ENCODE assay signal across 31 cellular contexts in the genomic region with DNA sequence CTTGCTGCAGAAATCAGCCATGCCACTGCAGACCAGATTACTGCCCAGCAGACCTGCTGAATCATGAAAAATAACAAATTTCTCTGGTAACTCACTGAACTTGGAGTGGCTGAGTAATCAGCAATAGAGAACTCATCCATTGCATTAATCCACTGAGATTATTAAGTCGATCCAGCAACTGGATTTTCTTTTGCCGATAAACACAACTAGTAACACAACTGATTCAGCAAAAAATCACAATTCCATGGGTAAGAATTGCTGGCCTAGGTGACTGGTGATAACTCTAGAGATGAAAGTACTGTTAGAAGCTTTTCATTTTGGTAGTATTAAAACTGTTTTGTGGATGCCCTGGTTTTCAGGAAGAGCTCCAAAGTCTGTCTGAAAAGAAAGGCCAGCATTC.
"Had no signal": no experiment of that assay in that cellular context is flagged by ENCODE, and none has a peak within 500 bp of the region (broad histone marks: within the 10 kb centered on the region; RNA-seq: fewer than 3 reads in every experiment).

No MANE protein-coding gene starts in this region.

- H3K4me1 Mint-ChIP-seq: activated naive CD8-positive, alpha-beta T cell treated with anti-CD3 and anti-CD28 coated beads, Interleukin-2, amount 10 ng/mL, durations not matched to agents 7 days and 5 days had no signal

- H3K4me1 ChIP-seq: ascending aorta, esophagus muscularis mucosa, gastroesophageal sphincter, heart right ventricle had no signal

- H3K4me3 ChIP-seq: ascending aorta, coronary artery, dorsolateral prefrontal cortex, esophagus muscularis mucosa, gastroesophageal sphincter, heart right ventricle had no signal

- H3K4me3 Mint-ChIP-seq: activated CD4-positive, alpha-beta memory T cell treated with anti-CD3 and anti-CD28 coated beads for 36 hours; activated CD8-positive, alpha-beta memory T cell treated with anti-CD3 and anti-CD28 coated beads, Interleukin-2, amount 10 ng/mL, durations not matched to agents 7 days and 5 days; activated CD8-positive, alpha-beta T cell treated with anti-CD3 and anti-CD28 coated beads, Interleukin-2, amount 10 ng/mL, durations not matched to agents 7 days and 5 days; activated naive CD4-positive, alpha-beta T cell treated with anti-CD3 and anti-CD28 coated beads for 36 hours; activated naive CD8-positive, alpha-beta T cell treated with anti-CD3 and anti-CD28 coated beads, Interleukin-2, amount 10 ng/mL, durations not matched to agents 7 days and 5 days; activated T-helper 1 cell treated with anti-CD3 and anti-CD28 coated beads, Interleukin-12 subunit alpha, Interleukin-12 subunit beta, Interleukin-2, Interleukin-4 antibody, amounts not matched to agents 30 ng/mL and 10 ng/mL and 1 ng/mL, durations not matched to agents 14 hours and 24 hours and 36 hours; central memory CD8-positive, alpha-beta T cell; dendritic cell treated with granulocyte-macrophage colony-stimulating factor and Interleukin-4, amounts not matched to agents 40 ng/mL and 50 ng/mL, for 4 days; effector memory CD8-positive, alpha-beta T cell; WTC11 had no signal

- DNase-seq: activated CD4-positive, alpha-beta memory T cell treated with anti-CD3 and anti-CD28 coated beads for 36 hours; activated CD4-positive, alpha-beta T cell treated with anti-CD3 and anti-CD28 coated beads for 1 hour; activated CD4-positive, alpha-beta T cell treated with anti-CD3 and anti-CD28 coated beads for 4 hours; activated CD4-positive, alpha-beta T cell treated with anti-CD3 and anti-CD28 coated beads, Interleukin-2, amount 50 U/mL, for 1 hour; activated CD8-positive, alpha-beta memory T cell treated with anti-CD3 and anti-CD28 coated beads, Interleukin-2, amount 10 ng/mL, durations not matched to agents 7 days and 5 days; activated CD8-positive, alpha-beta memory T cell treated with anti-CD3 and anti-CD28 coated beads, Interleukin-2, amount 50 U/mL, for 4 hours; activated CD8-positive, alpha-beta T cell treated with anti-CD3 and anti-CD28 coated beads, Interleukin-2, amount 10 ng/mL, durations not matched to agents 7 days and 5 days; activated effector memory CD4-positive, alpha-beta T cell treated with anti-CD3 and anti-CD28 coated beads, Interleukin-2, amount 50 U/mL, for 16 hours; activated naive CD4-positive, alpha-beta T cell treated with anti-CD3 and anti-CD28 coated beads for 36 hours; activated naive CD8-positive, alpha-beta T cell treated with anti-CD3 and anti-CD28 coated beads, Interleukin-2, amount 10 ng/mL, durations not matched to agents 7 days and 5 days; activated T-cell treated with anti-CD3 and anti-CD28 coated beads, Interleukin-2, amount 50 U/mL, for 1 hour; activated T-cell treated with anti-CD3 and anti-CD28 coated beads, Interleukin-2, amount 50 U/mL, for 48 hours; brain microvascular endothelial cell; dorsolateral prefrontal cortex; effector memory CD8-positive, alpha-beta T cell; erythroblast; foreskin melanocyte; heart right ventricle; T-helper 2 cell had no signal

- H3K27ac ChIP-seq: ascending aorta, brain microvascular endothelial cell, coronary artery, dorsolateral prefrontal cortex, esophagus muscularis mucosa, gastroesophageal sphincter, heart right ventricle, VCaP had no signal

- H3K36me3 Mint-ChIP-seq: activated CD4-positive, alpha-beta memory T cell treated with anti-CD3 and anti-CD28 coated beads for 36 hours; activated CD8-positive, alpha-beta memory T cell treated with anti-CD3 and anti-CD28 coated beads, Interleukin-2, amount 10 ng/mL, durations not matched to agents 7 days and 5 days; activated naive CD4-positive, alpha-beta T cell treated with anti-CD3 and anti-CD28 coated beads, Interleukin-2, amount 50 U/mL, for 72 hours; activated naive CD8-positive, alpha-beta T cell treated with anti-CD3 and anti-CD28 coated beads, Interleukin-2, amount 10 ng/mL, durations not matched to agents 7 days and 5 days had no signal

- FAIRE-seq: bronchial epithelial cell had no signal

- H3K27ac Mint-ChIP-seq: activated CD4-positive, alpha-beta memory T cell treated with anti-CD3 and anti-CD28 coated beads for 36 hours; activated CD8-positive, alpha-beta memory T cell treated with anti-CD3 and anti-CD28 coated beads, Interleukin-2, amount 10 ng/mL, durations not matched to agents 7 days and 5 days; activated CD8-positive, alpha-beta T cell treated with anti-CD3 and anti-CD28 coated beads, Interleukin-2, amount 10 ng/mL, durations not matched to agents 7 days and 5 days; activated naive CD4-positive, alpha-beta T cell treated with anti-CD3 and anti-CD28 coated beads for 36 hours; activated naive CD4-positive, alpha-beta T cell treated with anti-CD3 and anti-CD28 coated beads, Interleukin-2, amount 50 U/mL, for 72 hours; activated naive CD8-positive, alpha-beta T cell treated with anti-CD3 and anti-CD28 coated beads, Interleukin-2, amount 10 ng/mL, durations not matched to agents 7 days and 5 days; activated T-helper 1 cell treated with anti-CD3 and anti-CD28 coated beads, Interleukin-12 subunit alpha, Interleukin-12 subunit beta, Interleukin-2, Interleukin-4 antibody, amounts not matched to agents 30 ng/mL and 10 ng/mL and 1 ng/mL, durations not matched to agents 14 hours and 24 hours and 36 hours; activated T-helper 2 cell treated with anti-CD3 and anti-CD28 coated beads, Interferon-gamma antibody, Interleukin-2, Interleukin-4, amounts not matched to agents 10 μg/mL and 5 μg/mL and 100 μg/mL, durations not matched to agents 14 hours and 24 hours and 36 hours; dendritic cell treated with granulocyte-macrophage colony-stimulating factor and Interleukin-4, amounts not matched to agents 40 ng/mL and 50 ng/mL, for 4 days; effector memory CD8-positive, alpha-beta T cell; WTC11 had no signal

- H3K9me3 ChIP-seq: ascending aorta, esophagus muscularis mucosa, gastroesophageal sphincter, heart right ventricle had no signal

- H3K9me3 Mint-ChIP-seq: activated CD4-positive, alpha-beta memory T cell treated with anti-CD3 and anti-CD28 coated beads for 36 hours; activated naive CD8-positive, alpha-beta T cell treated with anti-CD3 and anti-CD28 coated beads, Interleukin-2, amount 10 ng/mL, durations not matched to agents 7 days and 5 days; activated T-helper 1 cell treated with anti-CD3 and anti-CD28 coated beads, Interleukin-12 subunit alpha, Interleukin-12 subunit beta, Interleukin-2, Interleukin-4 antibody, amounts not matched to agents 30 ng/mL and 10 ng/mL and 1 ng/mL, durations not matched to agents 14 hours and 24 hours and 36 hours; activated T-helper 2 cell treated with anti-CD3 and anti-CD28 coated beads, Interferon-gamma antibody, Interleukin-2, Interleukin-4, amounts not matched to agents 10 μg/mL and 5 μg/mL and 100 μg/mL, durations not matched to agents 14 hours and 24 hours and 36 hours; central memory CD8-positive, alpha-beta T cell; dendritic cell treated with granulocyte-macrophage colony-stimulating factor and Interleukin-4, amounts not matched to agents 40 ng/mL and 50 ng/mL, for 4 days; effector memory CD8-positive, alpha-beta T cell had no signal

- H3K27me3 ChIP-seq: ascending aorta, brain microvascular endothelial cell, dorsolateral prefrontal cortex, esophagus muscularis mucosa, gastroesophageal sphincter, heart right ventricle had no signal

- H3K27me3 Mint-ChIP-seq: activated CD4-positive, alpha-beta memory T cell treated with anti-CD3 and anti-CD28 coated beads for 36 hours; activated CD8-positive, alpha-beta memory T cell treated with anti-CD3 and anti-CD28 coated beads, Interleukin-2, amount 10 ng/mL, durations not matched to agents 7 days and 5 days; activated naive CD8-positive, alpha-beta T cell treated with anti-CD3 and anti-CD28 coated beads, Interleukin-2, amount 10 ng/mL, durations not matched to agents 7 days and 5 days; central memory CD8-positive, alpha-beta T cell; dendritic cell treated with granulocyte-macrophage colony-stimulating factor and Interleukin-4, amounts not matched to agents 40 ng/mL and 50 ng/mL, for 4 days; effector memory CD8-positive, alpha-beta T cell had no signal

- H3K36me3 ChIP-seq: ascending aorta, brain microvascular endothelial cell, esophagus muscularis mucosa, gastroesophageal sphincter, heart right ventricle had no signal
